9 cellular contexts compared by ENCODE assay signal in the genomic region with DNA sequence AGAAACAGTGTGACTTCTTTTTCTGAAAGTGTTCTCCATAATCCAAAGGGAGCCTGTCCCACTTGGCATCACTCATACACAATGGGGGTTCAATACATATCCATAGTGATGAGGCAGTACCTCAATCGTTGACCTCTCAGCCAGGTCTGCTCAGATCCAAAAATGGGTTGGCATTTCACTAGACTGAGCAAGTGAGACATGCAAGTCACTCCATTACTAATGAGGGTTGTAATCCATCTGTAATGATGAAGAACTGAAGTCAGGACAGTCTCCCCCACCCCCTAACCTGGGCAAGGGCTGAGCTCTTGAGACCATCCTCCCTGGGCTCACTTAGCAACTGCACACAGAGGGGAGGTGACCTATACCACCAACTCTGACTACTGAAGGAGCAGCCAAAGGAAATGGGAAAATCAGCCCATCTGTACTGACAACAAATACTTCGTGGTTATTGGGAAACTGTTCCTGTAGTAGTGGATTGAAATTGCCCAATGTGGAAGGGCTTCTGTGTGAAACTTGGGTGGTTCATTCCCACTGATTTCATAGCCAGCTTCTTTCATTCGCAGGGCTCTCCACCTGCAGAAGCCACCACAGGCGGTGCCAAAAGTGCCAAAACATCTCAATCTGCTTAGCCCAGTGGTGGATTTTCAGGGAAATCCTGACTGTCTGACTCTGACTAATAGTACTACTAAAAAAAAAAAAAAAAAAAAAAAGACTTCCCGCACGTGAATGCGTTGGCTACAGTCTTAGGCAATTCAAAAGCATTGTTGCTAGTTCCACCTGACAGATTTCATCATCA.
DNase-seq lines count a peak whose midpoint lies in the region; ATAC-seq and TF ChIP-seq lines count a peak whose summit lies in the region.
"Had no signal": no experiment of that assay in that cellular context is flagged by ENCODE, and none has a peak within 500 bp of the region (broad histone marks: within the 10 kb centered on the region; RNA-seq: fewer than 3 reads in every experiment).

No MANE protein-coding gene starts in this region.

- H3K9me3 Mint-ChIP-seq in stimulated activated effector memory CD8-positive, alpha-beta T cell treated with anti-CD3 and anti-CD28 coated beads, Interleukin-12 subunit alpha, Interleukin-12 subunit beta, amount 100 ng/mL, for 72 hours = no peaks in the 10 kb centered on the region

- H3K4me1 Mint-ChIP-seq in stimulated activated effector memory CD8-positive, alpha-beta T cell treated with anti-CD3 and anti-CD28 coated beads, Interleukin-12 subunit alpha, Interleukin-12 subunit beta, amount 100 ng/mL, for 72 hours = peaks cover 6% of the 10 kb centered on the region

- H3K4me3 Mint-ChIP-seq in stimulated activated effector memory CD8-positive, alpha-beta T cell treated with anti-CD3 and anti-CD28 coated beads, Interleukin-12 subunit alpha, Interleukin-12 subunit beta, amount 100 ng/mL, for 72 hours = no peak overlapping the region

- H3K36me3 Mint-ChIP-seq in stimulated activated effector memory CD8-positive, alpha-beta T cell treated with anti-CD3 and anti-CD28 coated beads, Interleukin-12 subunit alpha, Interleukin-12 subunit beta, amount 100 ng/mL, for 72 hours = no peaks in the 10 kb centered on the region

- no peak for TF ChIP-seq CTCF in fibroblast of pulmonary artery (IDR thresholded peaks at IDR 0.05; ENCODE audit: low read length, missing control alignments)

- peak; percentile 38 for ATAC-seq in stimulated activated effector memory CD8-positive, alpha-beta T cell treated with anti-CD3 and anti-CD28 coated beads, Interleukin-12 subunit alpha, Interleukin-12 subunit beta, amount 100 ng/mL, for 72 hours
- ATAC-seq in HG02840 (IDR thresholded peaks at IDR 0.05; ENCODE audit: low FRiP score, unreplicated experiment) = no peak

- H3K4me3 ChIP-seq in fibroblast of pulmonary artery (replicated peaks; ENCODE audit: low read depth, low read length) = no peak overlapping the region

- DNase-seq in DMS53 (lab: John Stamatoyannopoulos, UW) = peak; percentile 24
- no peak for DNase-seq in DMS53 treated with DMSO at 0.1 percent for 48 hours (lab: John Stamatoyannopoulos, UW; ENCODE audit: unreplicated experiment)
- peak; percentile 19 for DNase-seq in RKO (ENCODE audit: low spot score)
- DNase-seq in fibroblast of pulmonary artery (ENCODE audit: low read depth) = peak; percentile 91
- no peak for DNase-seq in stimulated activated effector memory CD8-positive, alpha-beta T cell treated with anti-CD3 and anti-CD28 coated beads, Interleukin-12 subunit alpha, Interleukin-12 subunit beta, amount 100 ng/mL, for 72 hours (ENCODE audit: low spot score in 2 of 2)
- no peak for DNase-seq in activated effector memory CD4-positive, alpha-beta T cell treated with anti-CD3 and anti-CD28 coated beads, Interleukin-2, amount 50 U/mL, for 16 hours
- no peak for DNase-seq in NCI-H510A (lab: John Stamatoyannopoulos, UW)
- DNase-seq: NCI-H1694 had no signal

- H3K27ac Mint-ChIP-seq in stimulated activated effector memory CD8-positive, alpha-beta T cell treated with anti-CD3 and anti-CD28 coated beads, Interleukin-12 subunit alpha, Interleukin-12 subunit beta, amount 100 ng/mL, for 72 hours = peak overlapping the region; percentile 37

Comparison
In these comparisons a context has a peak if more than half of its experiments do, and no peak if none do; other contexts are left out.
1. DNase-seq: peak in DMS53 (single experiment), RKO (single experiment) and fibroblast of pulmonary artery (single experiment); none in DMS53 treated with DMSO at 0.1 percent for 48 hours (single experiment), stimulated activated effector memory CD8-positive, alpha-beta T cell treated with anti-CD3 and anti-CD28 coated beads, Interleukin-12 subunit alpha, Interleukin-12 subunit beta, amount 100 ng/mL, for 72 hours (0 of 2), activated effector memory CD4-positive, alpha-beta T cell treated with anti-CD3 and anti-CD28 coated beads, Interleukin-2, amount 50 U/mL, for 16 hours (single experiment) and NCI-H510A (single experiment).